ENCODE assay signal across 22 cellular contexts in the genomic region with DNA sequence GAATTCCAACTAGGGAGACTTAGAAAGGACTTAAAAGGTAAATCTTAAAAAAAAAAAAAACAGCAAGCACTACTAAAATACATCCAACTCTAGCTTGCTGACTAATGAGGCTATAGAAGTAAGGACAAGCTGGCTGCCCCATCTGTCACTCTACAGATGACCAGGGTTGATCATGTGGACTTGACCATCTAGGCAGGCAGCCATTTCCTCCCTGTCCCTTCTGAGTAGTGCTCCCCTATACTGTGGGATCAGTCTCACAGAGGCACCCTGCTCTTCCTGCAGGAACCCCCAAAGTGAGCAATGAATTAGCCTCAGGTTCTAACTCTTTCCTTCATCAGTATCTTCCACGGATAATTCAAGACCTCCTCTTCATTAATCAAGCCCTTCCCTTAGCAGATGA. TPM values are rescaled to one million over a fixed set of nuclear protein-coding genes. Genes with fewer than 3 reads are reported as not detected.
"Had no signal": no experiment of that assay in that cellular context is flagged by ENCODE, and none has a peak within 500 bp of the region (broad histone marks: within the 10 kb centered on the region; RNA-seq: fewer than 3 reads in every experiment).

No MANE protein-coding gene starts in this region.

- H3K36me3 ChIP-seq: esophagus muscularis mucosa, gastroesophageal sphincter, heart left ventricle, left lung, lower lobe of right lung had no signal

- DNase-seq: dermis blood vessel endothelial cell; dorsolateral prefrontal cortex; effector CD4-positive, alpha-beta T cell; effector memory CD4-positive, alpha-beta T cell; foreskin keratinocyte; heart left ventricle; left cardiac atrium; left lung; left ventricle myocardium superior; lower lobe of right lung; mesenchymal stem cell; mucosa of descending colon; naive B cell; naive thymus-derived CD8-positive, alpha-beta T cell had no signal

- H3K27ac ChIP-seq: coronary artery, esophagus muscularis mucosa, foreskin keratinocyte, gastroesophageal sphincter, heart left ventricle, hepatocyte, left lung, lower lobe of right lung had no signal

- H3K4me3 ChIP-seq: coronary artery, esophagus muscularis mucosa, gastroesophageal sphincter, heart left ventricle, hepatocyte, left lung, lower lobe of right lung, mucosa of descending colon had no signal

- H3K27me3 ChIP-seq: dorsolateral prefrontal cortex, esophagus muscularis mucosa, gastroesophageal sphincter, hepatocyte had no signal

- H3K9me3 ChIP-seq: esophagus muscularis mucosa, gastroesophageal sphincter, heart left ventricle, left lung, lower lobe of right lung, mucosa of descending colon had no signal

RNA-seq across cellular contexts. Expression of a gene that starts 12.3 kb away (rescaled TPM):
- total RNA-seq: dermis blood vessel endothelial cell, endothelial cell of umbilical vein, epithelial cell of proximal tubule, foreskin keratinocyte, kidney epithelial cell, lung microvascular endothelial cell had no signal
